In the genomic region with DNA sequence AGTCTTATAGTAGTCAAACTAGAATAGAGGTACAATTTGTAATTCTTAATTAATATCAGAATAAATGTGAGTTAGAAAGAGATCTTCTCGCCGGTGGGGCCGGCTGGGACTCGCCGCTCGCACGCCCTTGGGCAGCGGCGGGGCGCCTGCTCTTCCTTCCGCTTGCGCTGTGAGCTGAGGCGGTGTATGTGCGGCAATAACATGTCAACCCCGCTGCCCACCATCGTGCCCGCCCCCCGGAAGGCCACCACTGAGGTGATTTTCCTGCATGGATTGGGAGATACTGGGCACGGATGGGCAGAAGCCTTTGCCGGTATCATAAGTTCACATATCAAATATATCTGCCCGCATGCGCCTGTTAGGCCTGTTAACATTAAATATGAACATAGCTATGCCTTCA, we compare ENCODE assay signal across 8 cellular contexts.
"Had no signal": no experiment of that assay in that cellular context is flagged by ENCODE, and none has a peak within 500 bp of the region (broad histone marks: within the 10 kb centered on the region; RNA-seq: fewer than 3 reads in every experiment).

No MANE protein-coding gene starts in this region.

- DNase-seq: GM23248, GOT3, H7, H9, HCEC 1CT, HFFc6 had no signal

- ATAC-seq: GM23338, HCT116 had no signal
